ENCODE assay signal across 8 cellular contexts in the genomic region with DNA sequence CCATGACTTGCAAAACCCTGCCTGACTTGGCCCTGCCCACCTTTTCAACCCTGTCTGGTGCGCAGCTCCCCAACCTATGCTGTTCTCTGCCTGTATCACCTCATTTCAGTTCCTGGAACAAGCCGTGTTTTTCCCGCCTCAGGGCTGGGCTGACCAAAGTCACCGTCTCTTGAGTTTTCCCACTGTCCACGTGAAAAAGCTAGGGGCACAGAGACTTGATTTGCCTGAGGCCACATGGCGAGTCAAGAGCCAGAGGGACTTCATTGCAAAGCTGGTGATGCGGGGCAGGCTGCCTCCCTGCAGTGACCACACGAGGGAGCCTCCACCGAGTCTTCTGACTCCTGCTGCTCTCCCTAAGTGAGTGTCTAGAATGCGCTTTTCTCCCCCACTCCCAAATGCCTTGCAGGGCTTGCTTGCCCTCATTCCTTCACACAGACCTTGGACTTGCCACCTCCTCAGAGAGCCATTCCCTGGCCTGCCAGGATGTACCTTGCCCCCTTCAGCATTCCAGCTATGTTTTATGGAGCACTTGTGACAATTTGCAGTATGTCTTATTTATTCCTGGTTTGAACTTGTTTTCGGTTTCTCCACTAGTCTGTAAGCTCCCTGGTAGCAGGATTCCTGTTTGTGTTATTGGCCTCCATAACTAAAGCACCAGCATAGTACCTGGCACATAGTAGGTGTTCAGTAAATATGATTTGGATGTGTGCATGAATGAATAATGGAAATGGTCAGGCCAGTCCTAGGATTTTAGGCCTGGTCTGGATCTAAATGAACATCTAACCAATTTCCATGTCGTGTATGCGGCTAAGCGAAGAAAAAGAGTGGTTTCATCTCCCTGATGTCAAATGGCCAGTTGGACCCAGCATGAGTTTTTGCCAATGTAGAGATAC.
DNase-seq lines count a peak whose midpoint lies in the region; ATAC-seq, FAIRE-seq and TF ChIP-seq lines count a peak whose summit lies in the region.

No MANE protein-coding gene starts in this region.

- ATAC-seq in DND-41 (ENCODE audit: insufficient read depth, low read depth): 0 out of 3 replicates have a peak, but pooled peaks have one; percentile 37
- ATAC-seq in HG02642 (IDR thresholded peaks at IDR 0.05; ENCODE audit: poor library complexity, unreplicated experiment): peak; percentile 52
- no peak for ATAC-seq in GM21381 (IDR thresholded peaks at IDR 0.05; ENCODE audit: unreplicated experiment)

- no peak for TF ChIP-seq POLR2A in vagina (IDR thresholded peaks at IDR 0.05)

- no peak for DNase-seq in DND-41
- DNase-seq in PC-9: peak in 1 of 2 experiments; percentile 65
- peak; percentile 69 to 87 for DNase-seq in T47D (ENCODE audit: low read depth in 1 of 2, low spot score in 1 of 2)
- no peak for DNase-seq in kidney
- DNase-seq in stimulated activated CD4-positive, alpha-beta T cell treated with anti-CD3 and anti-CD28 coated beads, TNF-alpha, amount 100 ng/mL, for 48 hours (ENCODE audit: low read depth in 3 of 3): peak in 2 of 3 donors; percentile 1 to 3
- no peak for DNase-seq in vagina (ENCODE audit: extremely low spot score in 2 of 2)

- no peaks in the 10 kb centered on the region for H3K27me3 ChIP-seq in DND-41 (ENCODE audit: insufficient read depth, low read length, poor library complexity)
- H3K27me3 ChIP-seq in PC-9 (ENCODE audit: insufficient read depth, low read depth): no peaks in the 10 kb centered on the region
- H3K27me3 ChIP-seq in vagina: no peaks in the 10 kb centered on the region

- H3K27ac ChIP-seq in DND-41 (ENCODE audit: low read length): no peak overlapping the region
- no peak overlapping the region for H3K27ac ChIP-seq in PC-9
- peak overlapping the region; percentile 9 to 43 for H3K27ac ChIP-seq in kidney (ENCODE audit: low read depth in 2 of 2, low read length in 2 of 2)
- H3K27ac ChIP-seq in vagina: no peak overlapping the region

- H3K79me2 ChIP-seq in DND-41 (ENCODE audit: insufficient read depth, low read length) (no peaks in the 10 kb centered on the region), PC-9 (ENCODE audit: low read depth) (no peaks in the 10 kb centered on the region)

- H4K20me1 ChIP-seq in DND-41 (ENCODE audit: insufficient read depth, low read length): 0 out of 2 replicates have a peak, but pooled peaks cover 7% of the 10 kb centered on the region
- H4K20me1 ChIP-seq in PC-9 (ENCODE audit: insufficient read depth): no peaks in the 10 kb centered on the region

- CTCF ChIA-PET in PC-9 (lab: Charles Lee): interaction anchor here (0.5 to 2.0 kb wide), 3 partner anchors 33 to 884 kb away, joined by 3 to 10 read pairs (median 7); no protein-coding TSS in a partner anchor

- TF ChIP-seq CTCF in DND-41 (IDR thresholded peaks at IDR 0.05; ENCODE audit: borderline replicate concordance, extremely low read depth, low read length, poor library complexity, severe bottlenecking) (peak; percentile 43), PC-9 (conservative IDR thresholded peaks at IDR 0.05) (peak; percentile 62), kidney (IDR thresholded peaks at IDR 0.05; ENCODE audit: borderline replicate concordance, extremely low read depth, insufficient read depth) (peak; percentile 66), vagina (IDR thresholded peaks at IDR 0.05) (peak in 1 of 3 experiments; percentile 30)

- no TSS peak for BruUV-seq in PC-9 (replicated peaks; lab: Mats Ljungman, UMichigan)

- in situ Hi-C loops in T47D (cut with HindIII; ENCODE audit: low pct_unique_long_range_greater_than_20kb, low sequenced_read_pairs): no loop called here

- H3K4me2 ChIP-seq in DND-41 (ENCODE audit: insufficient read depth, low read length) (no peak overlapping the region), PC-9 (no peak overlapping the region)

- intact Hi-C loops in PC-9 (cut with micrococcal nuclease; ENCODE audit: unreplicated experiment) (loop anchor here (1.0 kb wide), 2 partner anchors 112 to 134 kb away; no protein-coding TSS in a partner anchor), kidney (cut with DNase I) (no loop called here), vagina (cut with DNase I) (no loop called here)

- no peak overlapping the region for H3K9ac ChIP-seq in DND-41 (ENCODE audit: low read depth, low read length)
- H3K9ac ChIP-seq in kidney (ENCODE audit: low read length in 2 of 2): no peak overlapping the region

- POLR2A ChIA-PET in PC-9 (lab: Charles Lee; ENCODE audit: unreplicated experiment): interaction anchor here (1.0 kb wide), 1 partner anchor 196 kb away, joined by 7 read pairs; no protein-coding TSS in a partner anchor

- H3K4me3 ChIP-seq in DND-41 (ENCODE audit: low read depth in 1 of 2, low read length in 2 of 2): no peak overlapping the region
- H3K4me3 ChIP-seq in PC-9: no peak overlapping the region
- H3K4me3 ChIP-seq in kidney (ENCODE audit: low read length in 2 of 2): no peak overlapping the region
- no peak overlapping the region for H3K4me3 ChIP-seq in vagina

- H3K4me1 ChIP-seq in DND-41 (ENCODE audit: insufficient read depth, low read length) (no peaks in the 10 kb centered on the region), PC-9 (replicated peaks; ENCODE audit: insufficient read depth) (peaks cover 8% of the 10 kb centered on the region; the same call in 1 of the 2 replicates), kidney (ENCODE audit: control insufficient read depth in 1 of 2, insufficient read depth in 1 of 2, low read depth in 1 of 2, low read length in 2 of 2) (peaks cover 14 to 26% of the 10 kb centered on the region in 2 donors), vagina (peaks cover 11% of the 10 kb centered on the region)

- no peaks in the 10 kb centered on the region for H3K9me2 ChIP-seq in PC-9 (ENCODE audit: insufficient read depth)

- no peak for FAIRE-seq in kidney (lab: Jason Lieb, UNC)

- H3F3A ChIP-seq in PC-9 (ENCODE audit: insufficient read depth, low read depth): no peaks in the 10 kb centered on the region; the same call in 1 of the 2 replicates

- H3K9me3 ChIP-seq in DND-41 (ENCODE audit: insufficient read depth, low read length, severe bottlenecking): no peaks in the 10 kb centered on the region
- H3K9me3 ChIP-seq in PC-9 (ENCODE audit: insufficient read depth, low read depth): no peaks in the 10 kb centered on the region
- no peaks in the 10 kb centered on the region for H3K9me3 ChIP-seq in kidney (ENCODE audit: control insufficient read depth in 1 of 2, low read length in 2 of 2)
- H3K9me3 ChIP-seq in vagina: no peaks in the 10 kb centered on the region

- H2AFZ ChIP-seq in DND-41 (ENCODE audit: low read depth, low read length) (no peak overlapping the region), PC-9 (no peak overlapping the region)

- H3K36me3 ChIP-seq in DND-41 (ENCODE audit: insufficient read depth, low read length) (no peaks in the 10 kb centered on the region), PC-9 (ENCODE audit: low read depth) (no peaks in the 10 kb centered on the region), kidney (ENCODE audit: control insufficient read depth in 1 of 2, insufficient read depth in 2 of 2, low read length in 2 of 2) (no peaks in the 10 kb centered on the region), vagina (no peaks in the 10 kb centered on the region)

Comparison
In these comparisons a context has a peak if more than half of its experiments do, and no peak if none do; other contexts are left out.
1. DNase-seq: peak in T47D (2 of 2) and stimulated activated CD4-positive, alpha-beta T cell treated with anti-CD3 and anti-CD28 coated beads, TNF-alpha, amount 100 ng/mL, for 48 hours (2 of 3); none in DND-41 (single experiment), kidney (single experiment) and vagina (0 of 2).
2. H3K27ac ChIP-seq: peak in kidney (2 of 2); none in DND-41 (single experiment), PC-9 (single experiment) and vagina (single experiment).